Comparison of ENCODE assay signal across 13 cellular contexts in genomic region chr14:99229654-99230215, GRCh38. TPM values are rescaled to one million over a fixed set of nuclear protein-coding genes. Genes with fewer than 3 reads are reported as not detected.
DNase-seq lines count a peak whose midpoint lies in the region; ATAC-seq and TF ChIP-seq lines count a peak whose summit lies in the region.
"Had no signal": no experiment of that assay in that cellular context is flagged by ENCODE, and none has a peak within 500 bp of the region (broad histone marks: within the 10 kb centered on the region; RNA-seq: fewer than 3 reads in every experiment).

No MANE protein-coding gene starts in this region.

- TF ChIP-seq CTCF in endodermal cell (conservative IDR thresholded peaks at IDR 0.05) (no peak), uterus (IDR thresholded peaks at IDR 0.05) (no peak)

- peaks cover 33% of the 10 kb centered on the region for H3K4me1 Mint-ChIP-seq in endodermal cell
- peaks cover 97% of the 10 kb centered on the region for H3K4me1 Mint-ChIP-seq in stimulated activated effector memory CD8-positive, alpha-beta T cell treated with anti-CD3 and anti-CD28 coated beads, Interleukin-12 subunit alpha, Interleukin-12 subunit beta, amount 100 ng/mL, for 72 hours

- peak overlapping the region; percentile 57 for H3K4me3 Mint-ChIP-seq in endodermal cell
- H3K4me3 Mint-ChIP-seq in stimulated activated effector memory CD8-positive, alpha-beta T cell treated with anti-CD3 and anti-CD28 coated beads, Interleukin-12 subunit alpha, Interleukin-12 subunit beta, amount 100 ng/mL, for 72 hours = peak overlapping the region; percentile 89

- H3K9me3 Mint-ChIP-seq in endodermal cell = no peaks in the 10 kb centered on the region
- no peaks in the 10 kb centered on the region for H3K9me3 Mint-ChIP-seq in stimulated activated effector memory CD8-positive, alpha-beta T cell treated with anti-CD3 and anti-CD28 coated beads, Interleukin-12 subunit alpha, Interleukin-12 subunit beta, amount 100 ng/mL, for 72 hours

- H3K4me3 ChIP-seq in SJCRH30 (no peak overlapping the region), endodermal cell (ENCODE audit: low read length) (no peak overlapping the region), uterus (no peak overlapping the region)
- H3K4me3 ChIP-seq: body of pancreas, HAP-1 had no signal

- ATAC-seq in stimulated activated effector memory CD8-positive, alpha-beta T cell treated with anti-CD3 and anti-CD28 coated beads, Interleukin-12 subunit alpha, Interleukin-12 subunit beta, amount 100 ng/mL, for 72 hours = peak; percentile 24
- ATAC-seq in HG03565 (IDR thresholded peaks at IDR 0.05; ENCODE audit: unreplicated experiment) (no peak), HG02852 (IDR thresholded peaks at IDR 0.05; ENCODE audit: unreplicated experiment) (no peak)

- 84 to 88% methylated on average over 5 to 10 of the region's 10 CpGs for WGBS in endodermal cell (ENCODE audit: insufficient coverage in 1 of 2, insufficient read length in 1 of 2), 2 experiments

- H3K9ac ChIP-seq in endodermal cell (ENCODE audit: extremely low read depth, low read length, poor library complexity, severe bottlenecking) = no peak overlapping the region

- peak; percentile 76 for DNase-seq in activated CD8-positive, alpha-beta memory T cell treated with anti-CD3 and anti-CD28 coated beads for 24 hours
- DNase-seq in activated CD8-positive, alpha-beta memory T cell treated with anti-CD3 and anti-CD28 coated beads, Interleukin-2, amount 50 U/mL, for 48 hours = no peak
- peak; percentile 54 to 72 for DNase-seq in SJCRH30
- no peak for DNase-seq in endodermal cell
- DNase-seq in stimulated activated effector memory CD8-positive, alpha-beta T cell treated with anti-CD3 and anti-CD28 coated beads, Interleukin-12 subunit alpha, Interleukin-12 subunit beta, amount 100 ng/mL, for 72 hours (ENCODE audit: low spot score in 2 of 2) = peak in 1 of 2 donors; percentile 64
- DNase-seq in uterus = no peak
- DNase-seq: erythroblast, NCI-H526 treated with DMSO at 0.1 percent for 48 hours, SIG-M5 had no signal

- H3K36me3 ChIP-seq in SJCRH30 (no peaks in the 10 kb centered on the region), endodermal cell (ENCODE audit: control insufficient read depth, insufficient read depth, low read length) (peaks cover 13% of the 10 kb centered on the region), uterus (no peaks in the 10 kb centered on the region)
- H3K36me3 ChIP-seq: HAP-1 had no signal

- TF ChIP-seq POLR2A in uterus (IDR thresholded peaks at IDR 0.05) = no peak

- H3K27me3 ChIP-seq in SJCRH30 (no peaks in the 10 kb centered on the region), endodermal cell (ENCODE audit: control insufficient read depth, insufficient read depth, low read length, poor library complexity, severe bottlenecking) (no peaks in the 10 kb centered on the region), uterus (peaks cover 0 to 8% of the 10 kb centered on the region in 2 donors)
- H3K27me3 ChIP-seq: body of pancreas had no signal

- peaks cover 10% of the 10 kb centered on the region for H3K36me3 Mint-ChIP-seq in endodermal cell (ENCODE audit: low read depth)
- H3K36me3 Mint-ChIP-seq in stimulated activated effector memory CD8-positive, alpha-beta T cell treated with anti-CD3 and anti-CD28 coated beads, Interleukin-12 subunit alpha, Interleukin-12 subunit beta, amount 100 ng/mL, for 72 hours = peaks cover 84% of the 10 kb centered on the region

- H3K9me3 ChIP-seq in SJCRH30 (replicated peaks) (no peaks in the 10 kb centered on the region), endodermal cell (ENCODE audit: control insufficient read depth, low read length) (no peaks in the 10 kb centered on the region), uterus (no peaks in the 10 kb centered on the region)
- H3K9me3 ChIP-seq: body of pancreas, HAP-1 had no signal

- intact Hi-C loops in uterus (cut with DNase I; ENCODE audit: low total_unique reads) = no loop called here

- H3K27ac Mint-ChIP-seq in endodermal cell = peak overlapping the region; percentile 95
- peak overlapping the region; percentile 95 for H3K27ac Mint-ChIP-seq in stimulated activated effector memory CD8-positive, alpha-beta T cell treated with anti-CD3 and anti-CD28 coated beads, Interleukin-12 subunit alpha, Interleukin-12 subunit beta, amount 100 ng/mL, for 72 hours

- H3K4me1 ChIP-seq in SJCRH30 = no peaks in the 10 kb centered on the region
- H3K4me1 ChIP-seq in endodermal cell (ENCODE audit: control insufficient read depth, insufficient read depth, low read length) = peaks cover 22% of the 10 kb centered on the region
- no peaks in the 10 kb centered on the region for H3K4me1 ChIP-seq in uterus
- H3K4me1 ChIP-seq: HAP-1 had no signal

- H3K27ac ChIP-seq in SJCRH30 (no peak overlapping the region), endodermal cell (ENCODE audit: low read depth, low read length) (no peak overlapping the region), uterus (no peak overlapping the region)
- H3K27ac ChIP-seq: body of pancreas had no signal

- H3K27me3 Mint-ChIP-seq in endodermal cell (ENCODE audit: insufficient read depth) = no peaks in the 10 kb centered on the region

RNA-seq across cellular contexts. Expression of gene BCL11B, which starts 42.3 kb away (rescaled TPM):
- total RNA-seq in SJCRH30 (2014; rRNA removed; shearing (Covaris generic)) = 1.7 and 2.2 TPM in 2 replicates
- total RNA-seq in endodermal cell (1 to 10 TPM; 5.7 to 6.0 TPM), uterus (under 1 TPM in 3 of 4 donors, not detected in 1; 0.29 to 0.55 (median 0.46) TPM)
- polyA plus RNA-seq in endodermal cell (2013, experiment 1 of 2) = 1.2 TPM
- 1.6 TPM for polyA plus RNA-seq in endodermal cell (2013, experiment 2 of 2)

Comparison
In these comparisons a context has a peak if more than half of its experiments do, and no peak if none do; other contexts are left out.
1. DNase-seq: peak in activated CD8-positive, alpha-beta memory T cell treated with anti-CD3 and anti-CD28 coated beads for 24 hours (single experiment) and SJCRH30 (2 of 2); none in activated CD8-positive, alpha-beta memory T cell treated with anti-CD3 and anti-CD28 coated beads, Interleukin-2, amount 50 U/mL, for 48 hours (single experiment), endodermal cell (single experiment) and uterus (0 of 2).